Comparison of ENCODE assay signal across 15 cellular contexts in genomic region chr6:147268254-147268653, GRCh38.
DNase-seq lines count a peak whose midpoint lies in the region; ATAC-seq and TF ChIP-seq lines count a peak whose summit lies in the region.
"Had no signal": no experiment of that assay in that cellular context is flagged by ENCODE, and none has a peak within 500 bp of the region (broad histone marks: within the 10 kb centered on the region; RNA-seq: fewer than 3 reads in every experiment).

No MANE protein-coding gene starts in this region.

- peak overlapping the region; percentile 99 for H3K27ac Mint-ChIP-seq in activated T-cell treated with anti-CD3 and anti-CD28 coated beads, Interleukin-2, amount 50 U/mL, for 72 hours
- H3K27ac Mint-ChIP-seq in central memory CD8-positive, alpha-beta T cell (ENCODE audit: low read depth), result peak overlapping the region; percentile 45
- H3K27ac Mint-ChIP-seq in osteocyte (ENCODE audit: unreplicated experiment), result peak overlapping the region; percentile 42

- H3K27me3 Mint-ChIP-seq in activated T-cell treated with anti-CD3 and anti-CD28 coated beads, Interleukin-2, amount 50 U/mL, for 72 hours (ENCODE audit: low read depth), result no peaks in the 10 kb centered on the region
- H3K27me3 Mint-ChIP-seq in central memory CD8-positive, alpha-beta T cell, result no peaks in the 10 kb centered on the region
- H3K27me3 Mint-ChIP-seq in osteocyte (ENCODE audit: unreplicated experiment), result no peaks in the 10 kb centered on the region

- ATAC-seq in activated T-cell treated with anti-CD3 and anti-CD28 coated beads, Interleukin-2, amount 50 U/mL, for 72 hours (replicated peaks in 1 of 2), result peak; percentile 94 to 95
- peak; percentile 70 for ATAC-seq in HG02610 (IDR thresholded peaks at IDR 0.05; ENCODE audit: unreplicated experiment)
- ATAC-seq in central memory CD8-positive, alpha-beta T cell (replicated peaks; ENCODE audit: extremely low read depth, poor library complexity, severe bottlenecking), result no peak
- ATAC-seq in GM21390 (IDR thresholded peaks at IDR 0.05; ENCODE audit: unreplicated experiment), result no peak
- ATAC-seq: left colon, right lobe of liver had no signal

- no peak for DNase-seq in activated T-cell treated with anti-CD3 and anti-CD28 coated beads, Interleukin-2, amount 50 U/mL, for 72 hours
- DNase-seq in activated T-cell treated with anti-CD3 and anti-CD28 coated beads, Interleukin-2, amount 50 U/mL, for 1 hour, result no peak
- no peak for DNase-seq in central memory CD8-positive, alpha-beta T cell (ENCODE audit: low spot score in 2 of 2)
- DNase-seq in osteocyte (ENCODE audit: extremely low spot score, unreplicated experiment) (no peak), T1000 (lab: John Stamatoyannopoulos, UW) (no peak), NCI-H1105 (lab: John Stamatoyannopoulos, UW) (no peak)
- DNase-seq: activated CD4-positive, alpha-beta T cell treated with anti-CD3 and anti-CD28 coated beads, Interleukin-2, amount 50 U/mL, for 1 hour; left colon; NCI-H187; NCI-H510A; occipital lobe; right lobe of liver; stimulated activated CD4-positive, alpha-beta T cell treated with anti-CD3 and anti-CD28 coated beads, Interleukin-1b, Interleukin-23, amount 100 ng/mL, for 48 hours had no signal

- TF ChIP-seq CTCF in osteocyte (IDR thresholded peaks at IDR 0.05), result no peak

- peak overlapping the region; percentile 33 to 85 for H3K4me3 Mint-ChIP-seq in activated T-cell treated with anti-CD3 and anti-CD28 coated beads, Interleukin-2, amount 50 U/mL, for 72 hours
- H3K4me3 Mint-ChIP-seq in central memory CD8-positive, alpha-beta T cell, result no peak overlapping the region
- no peak overlapping the region for H3K4me3 Mint-ChIP-seq in osteocyte (ENCODE audit: unreplicated experiment)

- peaks cover 0 to 3% of the 10 kb centered on the region in 2 donors for H3K9me3 Mint-ChIP-seq in activated T-cell treated with anti-CD3 and anti-CD28 coated beads, Interleukin-2, amount 50 U/mL, for 72 hours
- no peaks in the 10 kb centered on the region for H3K9me3 Mint-ChIP-seq in central memory CD8-positive, alpha-beta T cell
- H3K9me3 Mint-ChIP-seq in osteocyte (ENCODE audit: unreplicated experiment), result no peaks in the 10 kb centered on the region

- peaks cover 9 to 47% of the 10 kb centered on the region in 2 donors for H3K36me3 Mint-ChIP-seq in activated T-cell treated with anti-CD3 and anti-CD28 coated beads, Interleukin-2, amount 50 U/mL, for 72 hours (ENCODE audit: insufficient read depth in 2 of 2)
- H3K36me3 Mint-ChIP-seq in central memory CD8-positive, alpha-beta T cell (ENCODE audit: insufficient read depth), result peaks cover 31% of the 10 kb centered on the region
- peaks cover 64% of the 10 kb centered on the region for H3K36me3 Mint-ChIP-seq in osteocyte (ENCODE audit: unreplicated experiment)

- peaks cover 24% of the 10 kb centered on the region for H3K4me1 Mint-ChIP-seq in activated T-cell treated with anti-CD3 and anti-CD28 coated beads, Interleukin-2, amount 50 U/mL, for 72 hours (ENCODE audit: low read depth)
- peaks cover 23% of the 10 kb centered on the region for H3K4me1 Mint-ChIP-seq in central memory CD8-positive, alpha-beta T cell
- peaks cover 2% of the 10 kb centered on the region for H3K4me1 Mint-ChIP-seq in osteocyte (ENCODE audit: unreplicated experiment)

Comparison
In these comparisons a context has a peak if more than half of its experiments do, and no peak if none do; other contexts are left out.
1. ATAC-seq: peak in activated T-cell treated with anti-CD3 and anti-CD28 coated beads, Interleukin-2, amount 50 U/mL, for 72 hours (2 of 2) and HG02610 (single experiment); none in central memory CD8-positive, alpha-beta T cell (single experiment) and GM21390 (single experiment).
2. H3K27ac Mint-ChIP-seq: peak in every context shown above with its lines; median percentile 99 in activated T-cell treated with anti-CD3 and anti-CD28 coated beads, Interleukin-2, amount 50 U/mL, for 72 hours; 45 in central memory CD8-positive, alpha-beta T cell; 42 in osteocyte.
3. H3K4me3 Mint-ChIP-seq: peak in activated T-cell treated with anti-CD3 and anti-CD28 coated beads, Interleukin-2, amount 50 U/mL, for 72 hours (2 of 2); none in central memory CD8-positive, alpha-beta T cell (single experiment) and osteocyte (single experiment).